ENCODE assay signal across 28 cellular contexts in genomic region chr10:113452146-113452545, GRCh38.
"Had no signal": no experiment of that assay in that cellular context is flagged by ENCODE, and none has a peak within 500 bp of the region (broad histone marks: within the 10 kb centered on the region; RNA-seq: fewer than 3 reads in every experiment).

No MANE protein-coding gene starts in this region.

- H3K9me3 Mint-ChIP-seq: stimulated activated effector memory CD8-positive, alpha-beta T cell treated with anti-CD3 and anti-CD28 coated beads, Interleukin-12 subunit alpha, Interleukin-12 subunit beta, amount 100 ng/mL, for 72 hours; stimulated activated memory B cell treated with anti-CD40 and anti-IgM and Interleukin-4, amounts not matched to agents 10 μg/mL and 1 μg/mL and 100 μg/mL, for 72 hours; stimulated activated naive CD8-positive, alpha-beta T cell treated with anti-CD3 and anti-CD28 coated beads, Interleukin-15, amount 100 ng/mL, for 72 hours; stimulated activated naive CD8-positive, alpha-beta T cell treated with anti-CD3 and anti-CD28 coated beads, Interleukin-15, Interleukin-2, amounts not matched to agents 100 ng/mL and 50 ng/mL, for 24 hours; type B pancreatic cell had no signal

- H3K4me1 ChIP-seq: testis had no signal

- H3K27me3 ChIP-seq: stomach, testis, thyroid gland, tibial artery, transverse colon, upper lobe of left lung, upper lobe of right lung, vagina had no signal

- H3K4me1 Mint-ChIP-seq: stimulated activated effector memory CD8-positive, alpha-beta T cell treated with anti-CD3 and anti-CD28 coated beads, Interleukin-12 subunit alpha, Interleukin-12 subunit beta, amount 100 ng/mL, for 72 hours; stimulated activated memory B cell treated with anti-CD40 and anti-IgM and Interleukin-4, amounts not matched to agents 10 μg/mL and 1 μg/mL and 100 μg/mL, for 72 hours; stimulated activated naive CD8-positive, alpha-beta T cell treated with anti-CD3 and anti-CD28 coated beads, Interleukin-15, amount 100 ng/mL, for 72 hours had no signal

- H3K36me3 ChIP-seq: stomach, suprapubic skin, thoracic aorta, thyroid gland, tibial artery, tibial nerve, transverse colon, upper lobe of left lung, upper lobe of right lung, uterus, vagina had no signal

- ATAC-seq: stimulated activated effector memory CD8-positive, alpha-beta T cell treated with anti-CD3 and anti-CD28 coated beads, Interleukin-12 subunit alpha, Interleukin-12 subunit beta, amount 100 ng/mL, for 72 hours; stimulated activated memory B cell treated with anti-CD40 and anti-IgM and Interleukin-4, amounts not matched to agents 10 μg/mL and 1 μg/mL and 100 μg/mL, for 72 hours; stimulated activated naive B cell treated with anti-CD40 and anti-IgM and Interleukin-4, amounts not matched to agents 10 μg/mL and 1 μg/mL and 100 μg/mL, for 72 hours; stimulated activated naive CD8-positive, alpha-beta T cell treated with anti-CD3 and anti-CD28 coated beads, Interleukin-15, amount 100 ng/mL, for 72 hours; stimulated activated naive CD8-positive, alpha-beta T cell treated with anti-CD3 and anti-CD28 coated beads, Interleukin-15, Interleukin-2, amounts not matched to agents 100 U/mL and 50 U/mL, for 24 hours; upper lobe of right lung had no signal

- H3K27ac ChIP-seq: stomach, suprapubic skin, testis, thoracic aorta, thyroid gland, tibial artery, tibial nerve, transverse colon, upper lobe of left lung, upper lobe of right lung, uterus, vagina had no signal

- H3K27ac Mint-ChIP-seq: stimulated activated effector memory CD8-positive, alpha-beta T cell treated with anti-CD3 and anti-CD28 coated beads, Interleukin-12 subunit alpha, Interleukin-12 subunit beta, amount 100 ng/mL, for 72 hours; stimulated activated memory B cell treated with anti-CD40 and anti-IgM and Interleukin-4, amounts not matched to agents 10 μg/mL and 1 μg/mL and 100 μg/mL, for 72 hours; stimulated activated naive B cell treated with anti-CD40 and anti-IgM and Interleukin-4, amounts not matched to agents 10 μg/mL and 1 μg/mL and 100 μg/mL, for 72 hours; stimulated activated naive CD8-positive, alpha-beta T cell treated with anti-CD3 and anti-CD28 coated beads, Interleukin-15, amount 100 ng/mL, for 72 hours; stimulated activated naive CD8-positive, alpha-beta T cell treated with anti-CD3 and anti-CD28 coated beads, Interleukin-15, Interleukin-2, amounts not matched to agents 100 ng/mL and 50 ng/mL, for 24 hours; type B pancreatic cell had no signal

- H3K9me3 ChIP-seq: stomach, suprapubic skin, testis, thoracic aorta, thyroid gland, tibial artery, tibial nerve, transverse colon, upper lobe of left lung, upper lobe of right lung, uterus, vagina had no signal

- DNase-seq: stimulated activated CD4-positive, alpha-beta T cell treated with anti-CD3 and anti-CD28 coated beads, Interleukin-2, amount 100 ng/mL, for 48 hours; stimulated activated CD4-positive, alpha-beta T cell treated with anti-CD3 and anti-CD28 coated beads, Interleukin-4, amount 100 ng/mL, for 1 hour; stimulated activated CD4-positive, alpha-beta T cell treated with anti-CD3 and anti-CD28 coated beads, Interleukin-4, amount 100 ng/mL, for 24 hours; stimulated activated CD4-positive, alpha-beta T cell treated with anti-CD3 and anti-CD28 coated beads, Interleukin-4, amount 100 ng/mL, for 4 hours; stimulated activated CD8-positive, alpha-beta memory T cell treated with anti-CD3 and anti-CD28 coated beads, Interleukin-4, amount 100 ng/mL, for 48 hours; stimulated activated naive B cell treated with anti-CD40 and anti-IgM and Interleukin-4, amounts not matched to agents 10 μg/mL and 1 μg/mL and 100 μg/mL, for 72 hours; stimulated activated naive CD4-positive, alpha-beta T cell; stimulated activated naive CD4-positive, alpha-beta T cell treated with Interleukin-2 at 50 U/mL for 16 hours; stimulated activated naive CD8-positive, alpha-beta T cell treated with anti-CD3 and anti-CD28 coated beads, Interleukin-15, amount 100 ng/mL, for 72 hours; stimulated activated naive CD8-positive, alpha-beta T cell treated with anti-CD3 and anti-CD28 coated beads, Interleukin-15, Interleukin-2, amounts not matched to agents 100 U/mL and 50 U/mL, for 24 hours; stomach; substantia nigra; testis; thyroid gland; tibial artery; transverse colon; trophoblast cell; upper lobe of left lung; upper lobe of right lung; uterus had no signal

- H3K4me3 ChIP-seq: stomach, suprapubic skin, testis, thoracic aorta, thyroid gland, tibial artery, tibial nerve, transverse colon, upper lobe of left lung, upper lobe of right lung, uterus, vagina had no signal

- H3K36me3 Mint-ChIP-seq: stimulated activated effector memory CD8-positive, alpha-beta T cell treated with anti-CD3 and anti-CD28 coated beads, Interleukin-12 subunit alpha, Interleukin-12 subunit beta, amount 100 ng/mL, for 72 hours; stimulated activated memory B cell treated with anti-CD40 and anti-IgM and Interleukin-4, amounts not matched to agents 10 μg/mL and 1 μg/mL and 100 μg/mL, for 72 hours; stimulated activated naive B cell treated with anti-CD40 and anti-IgM and Interleukin-4, amounts not matched to agents 10 μg/mL and 1 μg/mL and 100 μg/mL, for 72 hours; type B pancreatic cell had no signal

- H3K4me3 Mint-ChIP-seq: stimulated activated effector memory CD8-positive, alpha-beta T cell treated with anti-CD3 and anti-CD28 coated beads, Interleukin-12 subunit alpha, Interleukin-12 subunit beta, amount 100 ng/mL, for 72 hours; stimulated activated memory B cell treated with anti-CD40 and anti-IgM and Interleukin-4, amounts not matched to agents 10 μg/mL and 1 μg/mL and 100 μg/mL, for 72 hours; stimulated activated naive B cell treated with anti-CD40 and anti-IgM and Interleukin-4, amounts not matched to agents 10 μg/mL and 1 μg/mL and 100 μg/mL, for 72 hours; stimulated activated naive CD8-positive, alpha-beta T cell treated with anti-CD3 and anti-CD28 coated beads, Interleukin-15, amount 100 ng/mL, for 72 hours; stimulated activated naive CD8-positive, alpha-beta T cell treated with anti-CD3 and anti-CD28 coated beads, Interleukin-15, Interleukin-2, amounts not matched to agents 100 ng/mL and 50 ng/mL, for 24 hours; type B pancreatic cell had no signal
